ENCODE assay signal across 19 cellular contexts in the genomic region with DNA sequence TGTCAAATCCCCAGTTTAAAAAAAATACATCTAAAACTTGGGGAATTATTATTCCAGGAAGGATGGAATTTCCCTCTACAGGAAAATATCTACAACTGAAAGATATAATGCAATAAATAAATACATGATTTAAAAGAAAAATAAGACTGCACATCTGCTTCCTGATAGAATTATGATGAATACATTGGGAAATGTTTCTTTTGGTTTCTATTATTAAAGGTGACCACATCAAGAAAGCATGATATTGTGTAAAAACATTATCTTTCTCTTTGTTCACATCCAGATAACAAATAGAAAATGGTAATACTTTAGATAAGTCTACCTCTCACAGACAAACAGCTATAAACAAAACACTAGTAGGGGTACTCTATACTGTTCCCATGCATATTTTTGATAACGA. TPM values are rescaled to one million over a fixed set of nuclear protein-coding genes. Genes with fewer than 3 reads are reported as not detected.
"Had no signal": no experiment of that assay in that cellular context is flagged by ENCODE, and none has a peak within 500 bp of the region (broad histone marks: within the 10 kb centered on the region; RNA-seq: fewer than 3 reads in every experiment).

No MANE protein-coding gene starts in this region.

- H3K4me3 ChIP-seq: K562 had no signal

- DNase-seq: MV-4-11, NCI-H1048, NCI-H1105, NCI-H1417, NCI-H1436 treated with DMSO at 0.1 percent for 48 hours, NCI-H1694, NCI-H187 treated with DMSO at 0.1 percent for 48 hours, NCI-H2029 treated with DMSO at 0.1 percent for 48 hours, NCI-H2171 treated with DMSO at 0.1 percent for 48 hours, NCI-H510A, NCI-H524 treated with DMSO at 0.1 percent for 48 hours, NCI-H69, NCI-H774, RPMI8226, SHP77, SK-N-SH had no signal

- H3K27ac ChIP-seq: HL-60 had no signal

- H3K9me3 ChIP-seq: SK-N-SH had no signal

RNA-seq across cellular contexts. Expression of a gene that starts 19.2 kb away (rescaled TPM):
- total RNA-seq: MCF 10A had no signal
